ENCODE assay signal across 34 cellular contexts in genomic region chr10:93673791-93674190, GRCh38.
"Had no signal": no experiment of that assay in that cellular context is flagged by ENCODE, and none has a peak within 500 bp of the region (broad histone marks: within the 10 kb centered on the region; RNA-seq: fewer than 3 reads in every experiment).

No MANE protein-coding gene starts in this region.

- DNase-seq: activated effector memory CD4-positive, alpha-beta T cell treated with anti-CD3 and anti-CD28 coated beads, Interleukin-2, amount 50 U/mL, for 16 hours; activated effector memory CD4-positive, alpha-beta T cell treated with Interleukin-2 at 50 U/mL for 16 hours; activated gamma-delta T cell; activated gamma-delta T cell treated with Interleukin-2 at 50 U/mL for 16 hours; activated naive CD4-positive, alpha-beta T cell; activated naive CD4-positive, alpha-beta T cell treated with anti-CD3 and anti-CD28 coated beads for 36 hours; activated naive CD4-positive, alpha-beta T cell treated with anti-CD3 and anti-CD28 coated beads, Interleukin-2, amount 10 ng/mL, durations not matched to agents 7 days and 5 days; activated naive CD4-positive, alpha-beta T cell treated with anti-CD3 and anti-CD28 coated beads, Interleukin-2, amount 50 U/mL, for 16 hours; activated naive CD4-positive, alpha-beta T cell treated with Interleukin-2 at 50 U/mL for 16 hours; activated naive CD8-positive, alpha-beta T cell treated with anti-CD3 and anti-CD28 coated beads for 36 hours; activated naive CD8-positive, alpha-beta T cell treated with anti-CD3 and anti-CD28 coated beads, Interleukin-2, amount 10 ng/mL, durations not matched to agents 7 days and 5 days; activated naive CD8-positive, alpha-beta T cell treated with anti-CD3 and anti-CD28 coated beads, Interleukin-2, amount 50 U/mL, for 24 hours; activated T-cell treated with anti-CD3 and anti-CD28 coated beads for 4 hours; activated T-cell treated with anti-CD3 and anti-CD28 coated beads, Interleukin-2, amount 50 U/mL, for 1 hour; activated T-cell treated with anti-CD3 and anti-CD28 coated beads, Interleukin-2, amount 50 U/mL, for 24 hours; activated T-cell treated with anti-CD3 and anti-CD28 coated beads, Interleukin-2, amount 50 U/mL, for 4 hours; activated T-cell treated with anti-CD3 and anti-CD28 coated beads, Interleukin-2, amount 50 U/mL, for 48 hours; activated T-cell treated with anti-CD3 and anti-CD28 coated beads, Interleukin-2, amount 50 U/mL, for 72 hours; adrenal gland; amniotic stem cell; amygdala; anterior cingulate cortex; aorta; body of pancreas; brain microvascular endothelial cell; caudate nucleus; central memory CD4-positive, alpha-beta T cell; cerebellar nuclear complex had no signal

- H3K4me1 ChIP-seq: breast epithelium had no signal

- H3K36me3 ChIP-seq: breast epithelium had no signal

- H3K27ac ChIP-seq: adrenal gland, body of pancreas, brain microvascular endothelial cell, breast epithelium, cardiac muscle cell had no signal

- FAIRE-seq: astrocyte, bronchial epithelial cell had no signal

- H3K4me3 ChIP-seq: adrenal gland, body of pancreas, breast epithelium, cardiac muscle cell had no signal

- H3K9me3 ChIP-seq: adrenal gland, body of pancreas, breast epithelium had no signal

- H3K27me3 ChIP-seq: adrenal gland, body of pancreas, brain microvascular endothelial cell, breast epithelium, cardiac muscle cell had no signal

- ATAC-seq: activated naive CD4-positive, alpha-beta T cell treated with anti-CD3 and anti-CD28 coated beads, Interleukin-2, amount 50 U/mL, for 72 hours; activated naive CD8-positive, alpha-beta T cell treated with anti-CD3 and anti-CD28 coated beads, Interleukin-2, amount 50 U/mL, for 24 hours; activated T-cell treated with anti-CD3 and anti-CD28 coated beads, Interleukin-2, amount 50 U/mL, for 4 hours; activated T-cell treated with anti-CD3 and anti-CD28 coated beads, Interleukin-2, amount 50 U/mL, for 72 hours; activated T-helper 17 cell treated with anti-CD3 and anti-CD28 coated beads, Interleukin-2, amount 50 U/mL, for 72 hours; body of pancreas had no signal
